10 cellular contexts compared by ENCODE assay signal in genomic region chr9:33750839-33751339, GRCh38. TPM values are rescaled to one million over a fixed set of nuclear protein-coding genes. Genes with fewer than 3 reads are reported as not detected.
DNase-seq lines count a peak whose midpoint lies in the region; ATAC-seq and TF ChIP-seq lines count a peak whose summit lies in the region.
"Had no signal": no experiment of that assay in that cellular context is flagged by ENCODE, and none has a peak within 500 bp of the region (broad histone marks: within the 10 kb centered on the region; RNA-seq: fewer than 3 reads in every experiment).

No MANE protein-coding gene starts in this region.

- TF ChIP-seq CTCF in AG04450 (IDR thresholded peaks at IDR 0.05; ENCODE audit: low read depth, low read length) (no peak), HFF-Myc (IDR thresholded peaks at IDR 0.05; ENCODE audit: low read depth, low read length, missing control alignments) (no peak), choroid plexus epithelial cell (conservative IDR thresholded peaks at IDR 0.05; ENCODE audit: low read depth, low read length) (no peak)

- peaks cover 11% of the 10 kb centered on the region for H3K27me3 ChIP-seq in AG04450 (ENCODE audit: control insufficient read depth, insufficient read depth, low read length)

- ATAC-seq in left lobe of liver (peak; percentile 6), GM19452 (IDR thresholded peaks at IDR 0.05; ENCODE audit: unreplicated experiment) (no peak), HG02759 (IDR thresholded peaks at IDR 0.05; ENCODE audit: unreplicated experiment) (no peak)
- ATAC-seq: T-helper 17 cell had no signal

- POLR2A ChIA-PET in AG04450 (lab: Yijun Ruan, JAX), result no interaction called here

- H3K4me3 ChIP-seq in AG04450 (ENCODE audit: low read depth, low read length) (peak overlapping the region; percentile 58), HFF-Myc (replicated peaks; ENCODE audit: low read depth, low read length) (peak overlapping the region; percentile 57), choroid plexus epithelial cell (ENCODE audit: low read depth, low read length) (peak overlapping the region; percentile 59)

- DNase-seq in AG04450 (ENCODE audit: low read depth, low spot score) (no peak), HFF-Myc (ENCODE audit: extremely low read depth, low read depth) (no peak), choroid plexus epithelial cell (ENCODE audit: low read depth) (no peak), left lobe of liver (ENCODE audit: low spot score) (no peak), DMS79 treated with DMSO at 0.1 percent for 48 hours (lab: John Stamatoyannopoulos, UW) (no peak)
- no peak for DNase-seq in stimulated activated CD4-positive, alpha-beta T cell treated with anti-CD3 and anti-CD28 coated beads, Interleukin-1b, Interleukin-23, amount 100 ng/mL, for 48 hours
- DNase-seq: NCI-H2081 treated with DMSO at 0.1 percent for 48 hours, T-helper 17 cell had no signal

- H3K27ac ChIP-seq in AG04450 (ENCODE audit: low read depth, low read length), result no peak overlapping the region

- H3K9me3 ChIP-seq in AG04450 (ENCODE audit: control insufficient read depth, insufficient read depth, low read length), result peaks cover 5% of the 10 kb centered on the region

- CTCF ChIA-PET in AG04450 (lab: Charles Lee), result no interaction called here

RNA-seq across cellular contexts. Expression of gene PRSS3, which starts 44.5 kb away (rescaled TPM):
- 0.64 and 0.81 TPM in 2 replicates for polyA plus RNA-seq in AG04450 (2011; rRNA removed)
- 1.3 and 1.5 TPM in 2 replicates for polyA minus RNA-seq in AG04450 (2011; rRNA and poly(A)+ RNA removed)
- total RNA-seq in left lobe of liver, result 5.3 TPM
- total RNA-seq: T-helper 17 cell had no signal
